ENCODE assay signal across 9 cellular contexts in the genomic region with DNA sequence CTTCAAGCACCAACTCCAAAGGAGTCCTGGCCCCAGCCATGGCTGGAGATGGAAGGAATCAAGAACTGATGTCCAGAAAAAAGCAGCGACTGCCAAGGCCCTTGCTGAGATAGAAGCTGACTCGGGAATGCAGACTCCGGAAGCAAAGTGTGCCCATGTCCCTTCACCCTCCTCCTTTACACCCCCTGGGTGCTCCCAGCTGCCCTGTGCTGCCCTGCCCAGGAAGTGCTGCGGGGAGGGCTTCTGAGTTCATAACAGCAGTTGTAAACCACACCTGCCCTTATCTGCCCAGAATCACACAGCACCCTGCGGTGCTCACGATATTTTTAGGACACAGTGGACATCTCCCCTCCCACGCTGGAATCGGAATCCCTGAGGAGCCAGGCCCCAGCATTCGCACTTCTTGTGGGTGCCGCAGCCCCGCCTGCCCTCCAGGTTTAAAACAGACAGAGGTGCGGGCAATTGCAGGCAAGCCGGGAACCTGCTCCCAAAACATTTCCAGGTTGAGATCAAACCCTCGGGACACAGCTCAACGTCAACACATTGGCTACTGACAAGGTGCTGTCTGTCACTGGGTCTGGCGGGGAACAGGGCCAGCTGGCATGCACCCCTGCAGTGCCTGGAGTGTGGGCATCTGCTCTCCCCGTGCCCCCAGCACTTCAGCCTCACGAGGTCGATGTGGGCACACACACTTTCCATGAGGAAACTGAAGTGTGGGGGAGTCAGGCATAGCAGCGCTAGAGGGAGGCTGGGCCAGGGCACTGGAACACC. TPM values are rescaled to one million over a fixed set of nuclear protein-coding genes. Genes with fewer than 3 reads are reported as not detected.
DNase-seq lines count a peak whose midpoint lies in the region; ATAC-seq and TF ChIP-seq lines count a peak whose summit lies in the region.
"Had no signal": no experiment of that assay in that cellular context is flagged by ENCODE, and none has a peak within 500 bp of the region (broad histone marks: within the 10 kb centered on the region; RNA-seq: fewer than 3 reads in every experiment).

No MANE protein-coding gene starts in this region.

- peak; percentile 78 for ATAC-seq in left ventricle myocardium superior
- no peak for ATAC-seq in HG02870 (IDR thresholded peaks at IDR 0.05; ENCODE audit: unreplicated experiment)

- H3K36me3 ChIP-seq in thyroid gland, result peaks cover under 1 to 7% of the 10 kb centered on the region in 2 donors

- TF ChIP-seq POLR2A in thyroid gland (IDR thresholded peaks at IDR 0.05), result peak in 1 of 2 donors; percentile 29

- WGBS in thyroid gland, 2 donors, result 40 to 72% methylated on average over 12 to 20 of the region's 20 CpGs

- no peak for TF ChIP-seq CTCF in thyroid gland (IDR thresholded peaks at IDR 0.05)

- peak; percentile 65 for DNase-seq in NCI-H748 (lab: John Stamatoyannopoulos, UW; ENCODE audit: unreplicated experiment)
- no peak for DNase-seq in NCI-H748 treated with DMSO at 0.1 percent for 48 hours (lab: John Stamatoyannopoulos, UW)
- DNase-seq in RPMI7951 (ENCODE audit: low read depth), result peak; percentile 26
- DNase-seq in left ventricle myocardium superior, result peak; percentile 93
- DNase-seq in thyroid gland, result peak; percentile 64 to 97
- DNase-seq in 8988T, result no peak
- no peak for DNase-seq in activated CD8-positive, alpha-beta memory T cell treated with anti-CD3 and anti-CD28 coated beads for 24 hours

- peak overlapping the region; percentile 71 to 97 (median 92) for H3K27ac ChIP-seq in thyroid gland

- no peak overlapping the region for H3K4me3 ChIP-seq in thyroid gland (replicated peaks in 1 of 3)
- H3K4me3 ChIP-seq: dorsolateral prefrontal cortex had no signal

- peaks cover 70 to 91% of the 10 kb centered on the region in 2 donors for H3K4me1 ChIP-seq in thyroid gland

- H3K9me3 ChIP-seq in thyroid gland, result no peaks in the 10 kb centered on the region

- no peaks in the 10 kb centered on the region for H3K27me3 ChIP-seq in thyroid gland
- H3K27me3 ChIP-seq: dorsolateral prefrontal cortex had no signal

- intact Hi-C loops in left ventricle myocardium superior (cut with micrococcal nuclease) (no loop called here), thyroid gland (cut with DNase I) (no loop called here)

RNA-seq across cellular contexts. Expression of a gene that starts 36.9 kb away (rescaled TPM):
- 16.6 and 21.8 TPM in 2 replicates for total RNA-seq in RPMI7951 (2014; rRNA removed; shearing (Covaris generic))
- total RNA-seq in left ventricle myocardium superior (10.3 TPM), thyroid gland (10 to 100 TPM; 21.0 to 60.5 (median 43.5) TPM)

Comparison
In these comparisons a context has a peak if more than half of its experiments do, and no peak if none do; other contexts are left out.
1. DNase-seq: peak in NCI-H748 (single experiment), RPMI7951 (single experiment), left ventricle myocardium superior (single experiment) and thyroid gland (2 of 2); none in NCI-H748 treated with DMSO at 0.1 percent for 48 hours (single experiment), 8988T (single experiment) and activated CD8-positive, alpha-beta memory T cell treated with anti-CD3 and anti-CD28 coated beads for 24 hours (single experiment).